In genomic region chr1:235127203-235127602, GRCh38 we compare ENCODE assay signal across 8 cellular contexts. TPM values are rescaled to one million over a fixed set of nuclear protein-coding genes. Genes with fewer than 3 reads are reported as not detected.
DNase-seq lines count a peak whose midpoint lies in the region; ATAC-seq and TF ChIP-seq lines count a peak whose summit lies in the region.

No MANE protein-coding gene starts in this region.

- TF ChIP-seq RAD21 in neural cell (conservative IDR thresholded peaks at IDR 0.05) = no peak

- H2AFZ ChIP-seq in neural cell (ENCODE audit: low read depth, low read length) = no peak overlapping the region

- TF ChIP-seq POLR2A in NB4 (IDR thresholded peaks at IDR 0.05; ENCODE audit: extremely low read depth, insufficient read length) = no peak

- intact Hi-C loops in CD4-positive, alpha-beta memory T cell (cut with micrococcal nuclease) = loop anchor here (5.0 kb wide), 1 partner anchor 375 kb away; the partner anchor contains the start of gene B3GALNT2
- intact Hi-C loops in left colon (cut with DNase I, micrococcal nuclease) = no loop called here

- ATAC-seq in GM21786 (IDR thresholded peaks at IDR 0.05; ENCODE audit: unreplicated experiment) (no peak), left colon (no peak), GM21360 (IDR thresholded peaks at IDR 0.05; ENCODE audit: unreplicated experiment) (no peak)

- H3K9me3 ChIP-seq in CD4-positive, alpha-beta memory T cell (ENCODE audit: control insufficient read depth in 1 of 2, low read length in 2 of 2) = no peaks in the 10 kb centered on the region
- no peaks in the 10 kb centered on the region for H3K9me3 ChIP-seq in effector memory CD4-positive, alpha-beta T cell (ENCODE audit: control insufficient read depth, low read length)
- H3K9me3 ChIP-seq in neural cell (ENCODE audit: low read length) = no peaks in the 10 kb centered on the region

- H3K36me3 ChIP-seq in CD4-positive, alpha-beta memory T cell (ENCODE audit: insufficient read depth, low read length) = peaks cover 7% of the 10 kb centered on the region
- H3K36me3 ChIP-seq in effector memory CD4-positive, alpha-beta T cell (ENCODE audit: control insufficient read depth, insufficient read depth, low read length) = peaks cover 5% of the 10 kb centered on the region
- H3K36me3 ChIP-seq in neural cell (ENCODE audit: insufficient read depth, low read length) = no peaks in the 10 kb centered on the region

- POLR2A ChIA-PET in CD4-positive, alpha-beta memory T cell (lab: Charles Lee; ENCODE audit: partially characterized antibody) = interaction anchor here (0.5 to 3.2 kb wide), 13 partner anchors 8 to 526 kb away, joined by 3 to 42 read pairs (median 3); partner anchors contain the start of genes GGPS1 and RBM34

- peaks cover 58% of the 10 kb centered on the region for H3K79me2 ChIP-seq in neural cell (replicated peaks; ENCODE audit: insufficient read depth, low read length)

- peak overlapping the region; percentile 89 for H3K9ac ChIP-seq in neural cell (ENCODE audit: low read length)

- H3K4me3 Mint-ChIP-seq in CD4-positive, alpha-beta memory T cell = peak overlapping the region; percentile 89 to 98 (median 97)

- H3K9me3 Mint-ChIP-seq in CD4-positive, alpha-beta memory T cell = no peaks in the 10 kb centered on the region

- peak overlapping the region; percentile 64 to 83 for H3K4me3 ChIP-seq in CD4-positive, alpha-beta memory T cell (ENCODE audit: low read length in 2 of 2)
- peak overlapping the region; percentile 99 for H3K4me3 ChIP-seq in NB4 (ENCODE audit: low read depth, low read length)
- H3K4me3 ChIP-seq in effector memory CD4-positive, alpha-beta T cell (ENCODE audit: insufficient read depth, low read depth, low read length, poor library complexity, severe bottlenecking) = peak overlapping the region; percentile 92
- peak overlapping the region; percentile 69 for H3K4me3 ChIP-seq in neural cell (ENCODE audit: low read length)

- H3K27me3 Mint-ChIP-seq in CD4-positive, alpha-beta memory T cell = no peaks in the 10 kb centered on the region

- peaks cover 11 to 54% of the 10 kb centered on the region in 2 donors for H3K36me3 Mint-ChIP-seq in CD4-positive, alpha-beta memory T cell

- peak overlapping the region; percentile 94 for H3K27ac ChIP-seq in CD4-positive, alpha-beta memory T cell (ENCODE audit: low read depth, low read length)
- peak overlapping the region; percentile 96 for H3K27ac ChIP-seq in effector memory CD4-positive, alpha-beta T cell (ENCODE audit: insufficient read depth, low read length, poor library complexity, severe bottlenecking)
- H3K27ac ChIP-seq in neural cell (ENCODE audit: low read length) = peak overlapping the region; percentile 97

- no peaks in the 10 kb centered on the region for H3K9me2 ChIP-seq in neural cell (ENCODE audit: insufficient read depth, low read length)

- H3K4me1 Mint-ChIP-seq in CD4-positive, alpha-beta memory T cell = peaks cover 28 to 66% (median 45%) of the 10 kb centered on the region in 4 donors

- peaks cover 55% of the 10 kb centered on the region for H3K4me1 ChIP-seq in CD4-positive, alpha-beta memory T cell (ENCODE audit: insufficient read depth, low read length)
- H3K4me1 ChIP-seq in effector memory CD4-positive, alpha-beta T cell (ENCODE audit: control insufficient read depth, insufficient read depth, low read length, poor library complexity, severe bottlenecking) = peaks cover 29% of the 10 kb centered on the region

- DNase-seq in CD4-positive, alpha-beta memory T cell = no peak
- DNase-seq in NB4 (ENCODE audit: low read depth) (no peak), left colon (no peak), NCI-H2029 (lab: John Stamatoyannopoulos, UW) (no peak)
- DNase-seq in effector memory CD4-positive, alpha-beta T cell = no peak

- H3K27me3 ChIP-seq in CD4-positive, alpha-beta memory T cell (ENCODE audit: insufficient read depth, low read length) = no peaks in the 10 kb centered on the region
- no peaks in the 10 kb centered on the region for H3K27me3 ChIP-seq in effector memory CD4-positive, alpha-beta T cell (replicated peaks; ENCODE audit: control insufficient read depth, insufficient read depth, low read length, poor library complexity, severe bottlenecking)
- H3K27me3 ChIP-seq in neural cell (ENCODE audit: insufficient read depth, low read depth, low read length) = no peaks in the 10 kb centered on the region

- TF ChIP-seq EP300 in neural cell (conservative IDR thresholded peaks at IDR 0.05; ENCODE audit: poor library complexity, severe bottlenecking) = no peak

- H3F3A ChIP-seq in neural cell (ENCODE audit: insufficient read depth, low read length, poor library complexity, severe bottlenecking) = no peaks in the 10 kb centered on the region

- no peaks in the 10 kb centered on the region for H4K20me1 ChIP-seq in neural cell (ENCODE audit: insufficient read depth)

- peak overlapping the region; percentile 98 for H3K4me2 ChIP-seq in neural cell (ENCODE audit: low read length)

- CTCF ChIA-PET in CD4-positive, alpha-beta memory T cell (lab: Charles Lee; ENCODE audit: partially characterized antibody) = interaction anchor here (1.1 to 3.4 kb wide), 4 partner anchors 10 to 289 kb away, joined by 4 to 13 read pairs (median 6); no protein-coding TSS in a partner anchor

- H3K27ac Mint-ChIP-seq in CD4-positive, alpha-beta memory T cell = peak overlapping the region; percentile 95 to 99 (median 97)

- TF ChIP-seq CTCF in NB4 (IDR thresholded peaks at IDR 0.05; ENCODE audit: low read depth, low read length) = no peak
- no peak for TF ChIP-seq CTCF in neural cell (IDR thresholded peaks at IDR 0.05; ENCODE audit: poor library complexity, severe bottlenecking)

TF ChIP-seq in neural cell, 6 proteins besides CTCF, POLR2A, EP300 and RAD21:
- TF ChIP-seq MXI1 (conservative IDR thresholded peaks at IDR 0.05; ENCODE audit: poor library complexity, severe bottlenecking) = no peak
- no peak for TF ChIP-seq SMC3 (conservative IDR thresholded peaks at IDR 0.05; ENCODE audit: poor library complexity)
- TF ChIP-seq TAF1 (IDR thresholded peaks at IDR 0.05; ENCODE audit: low read depth) = no peak
- no peak for TF ChIP-seq POLR2AphosphoS5 (IDR thresholded peaks at IDR 0.05)
- TF ChIP-seq EZH2 (IDR thresholded peaks at IDR 0.05; ENCODE audit: borderline replicate concordance, insufficient read depth, low read length, poor library complexity, severe bottlenecking) = no peak
- TF ChIP-seq REST (IDR thresholded peaks at IDR 0.05; ENCODE audit: borderline replicate concordance) = no peak
TF ChIP-seq in neural cell: peak in this region for 0.

RNA-seq across cellular contexts. Expression of gene TOMM20, which starts 1.4 kb away (rescaled TPM):
- 100 to 1,000 TPM; 102 to 108 TPM for total RNA-seq in CD4-positive, alpha-beta memory T cell
- polyA plus RNA-seq in CD4-positive, alpha-beta memory T cell = 10 to 100 TPM; 64.4 to 70.6 TPM
- 170 and 175 TPM in 2 replicates for polyA plus RNA-seq in neural cell
- 176 and 197 TPM in 2 replicates for polyA minus RNA-seq in neural cell
- 100 to 1,000 TPM in 1 of 2 donors, 10 to 100 TPM in 1; 84.6 to 108 TPM for total RNA-seq in left colon

RNA-seq across cellular contexts. Expression of gene RBM34, which starts 33.8 kb away (rescaled TPM):
- total RNA-seq in CD4-positive, alpha-beta memory T cell = 100 to 1,000 TPM; 120 TPM
- polyA plus RNA-seq in CD4-positive, alpha-beta memory T cell = 10 to 100 TPM; 55.2 to 79.8 TPM
- 98.1 and 128 TPM in 2 replicates for polyA plus RNA-seq in neural cell
- polyA minus RNA-seq in neural cell = 72.6 and 87.4 TPM in 2 replicates
- 10 to 100 TPM; 50.8 to 58.7 TPM for total RNA-seq in left colon
